Comparison of ENCODE assay signal across 8 cellular contexts in genomic region chr4:5812506-5813229, GRCh38.
A peak's percentile ranks its signal among the peaks of the same experiment; 100 is the strongest.
DNase-seq lines count a peak whose midpoint lies in the region; ATAC-seq and TF ChIP-seq lines count a peak whose summit lies in the region.

No MANE protein-coding gene starts in this region.

- H3K79me1 ChIP-seq in mesendoderm (ENCODE audit: low read length) = no peaks in the 10 kb centered on the region

- no peak overlapping the region for H2AK5ac ChIP-seq in mesendoderm (ENCODE audit: low read length)

- H3K4ac ChIP-seq in mesendoderm (ENCODE audit: low read depth, low read length) = no peak overlapping the region

- WGBS in mesendoderm (ENCODE audit: extremely low coverage, insufficient coverage, low lambda C conversion rate) = no CpG with 5 or more reads among the region's 9 CpGs

- peaks cover 10% of the 10 kb centered on the region for H3K36me3 ChIP-seq in mesendoderm (ENCODE audit: control insufficient read depth, insufficient read depth, low read length)

- no peaks in the 10 kb centered on the region for H3K79me2 ChIP-seq in mesendoderm (ENCODE audit: control insufficient read depth, insufficient read depth, low read length)

- no peak overlapping the region for H2BK15ac ChIP-seq in mesendoderm (replicated peaks; ENCODE audit: low read depth)

- peak; percentile 80 for DNase-seq in Ammon's horn (ENCODE audit: low spot score)
- peak; percentile 69 for DNase-seq in GM13977 (ENCODE audit: low spot score)
- DNase-seq in LNCaP clone FGC (ENCODE audit: low read depth) = peak; percentile 26
- DNase-seq in RKO (ENCODE audit: low spot score) = peak; percentile 87
- peak; percentile 73 for DNase-seq in epidermal melanocyte (ENCODE audit: insufficient read length, low spot score)
- peak; percentile 82 for DNase-seq in mesendoderm
- no peak for DNase-seq in T-helper 9 cell

- H3K9ac ChIP-seq in mesendoderm (ENCODE audit: low read length) = no peak overlapping the region

- no peaks in the 10 kb centered on the region for H3K4me1 ChIP-seq in mesendoderm (ENCODE audit: control insufficient read depth, low read depth, low read length)

- no peak overlapping the region for H3K18ac ChIP-seq in mesendoderm (ENCODE audit: low read length)

- H3K4me3 ChIP-seq in LNCaP clone FGC (ENCODE audit: low read depth, low read length) (no peak overlapping the region), mesendoderm (ENCODE audit: low read length) (no peak overlapping the region)

- no peak overlapping the region for H3K56ac ChIP-seq in mesendoderm (ENCODE audit: low read length)

- H3K23ac ChIP-seq in mesendoderm (ENCODE audit: low read length) = no peak overlapping the region

- no peak overlapping the region for H2BK120ac ChIP-seq in mesendoderm (ENCODE audit: low read depth, low read length)

- peak; percentile 67 for TF ChIP-seq CTCF in GM13977 (IDR thresholded peaks at IDR 0.05; ENCODE audit: extremely low read depth, insufficient read depth, missing control alignments)
- peak; percentile 78 for TF ChIP-seq CTCF in LNCaP clone FGC (IDR thresholded peaks at IDR 0.05; ENCODE audit: control insufficient read depth, extremely low read depth, insufficient read depth)

- no peak overlapping the region for H4K5ac ChIP-seq in mesendoderm (ENCODE audit: low read length)

- H2BK5ac ChIP-seq in mesendoderm (ENCODE audit: low read length) = no peak overlapping the region

- no peaks in the 10 kb centered on the region for H3K27me3 ChIP-seq in mesendoderm (ENCODE audit: insufficient read depth, low read length, poor library complexity)

- H3K27ac ChIP-seq in mesendoderm (ENCODE audit: low read depth, low read length) = no peak overlapping the region

- in situ Hi-C loops in GM13977 (cut with MboI; ENCODE audit: low pct_unique_long_range_greater_than_20kb, low sequenced_read_pairs, unreplicated experiment) = loop anchor here (25.0 kb wide), 2 partner anchors 425 to 750 kb away; partner anchors contain the start of gene STK32B

- no peak for ATAC-seq in HG03460 (IDR thresholded peaks at IDR 0.05; ENCODE audit: unreplicated experiment)

- no peak overlapping the region for H3K4me2 ChIP-seq in mesendoderm (ENCODE audit: low read length)

- H4K8ac ChIP-seq in mesendoderm (ENCODE audit: low read depth, low read length) = no peak overlapping the region
